In the genomic region with DNA sequence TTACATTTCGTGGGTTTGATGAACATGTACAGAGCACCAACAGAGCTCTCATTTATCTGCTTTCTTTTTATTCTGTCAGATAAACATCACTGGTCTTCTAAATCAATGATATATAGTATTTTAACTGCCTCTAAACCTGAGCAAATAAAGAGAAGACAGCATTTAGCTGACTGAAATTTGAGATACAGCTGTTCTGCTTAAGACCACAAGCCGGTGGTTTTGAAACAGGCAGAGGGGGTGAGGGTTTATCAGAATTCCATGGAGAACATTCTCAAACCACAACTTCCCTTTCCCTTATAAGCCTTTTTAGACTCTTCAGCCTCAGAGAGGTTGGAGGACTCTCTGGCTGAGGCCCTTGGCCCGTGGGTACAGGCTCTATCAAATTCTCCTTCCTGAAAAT, we compare ENCODE assay signal across 14 cellular contexts.
DNase-seq lines count a peak whose midpoint lies in the region; TF ChIP-seq lines count a peak whose summit lies in the region.
"Had no signal": no experiment of that assay in that cellular context is flagged by ENCODE, and none has a peak within 500 bp of the region (broad histone marks: within the 10 kb centered on the region; RNA-seq: fewer than 3 reads in every experiment).

No MANE protein-coding gene starts in this region.

- intact Hi-C loops in head of caudate nucleus (cut with DNase I) = no loop called here

- DNase-seq in GDM1 (lab: John Stamatoyannopoulos, UW) = peak; percentile 77
- peak; percentile 76 for DNase-seq in NCI-H226
- DNase-seq in choroid plexus epithelial cell (ENCODE audit: low read depth) = peak; percentile 71
- peak; percentile 87 for DNase-seq in skeletal muscle cell (ENCODE audit: low read depth)
- DNase-seq in head of caudate nucleus = no peak
- no peak for DNase-seq in T-helper 2 cell
- no peak for DNase-seq in DMS153 (lab: John Stamatoyannopoulos, UW)
- no peak for DNase-seq in activated naive CD4-positive, alpha-beta T cell treated with Interleukin-2 at 50 U/mL for 16 hours
- DNase-seq: activated B cell treated with CpG ODN at 0.5 μM for 24 hours, cortex of kidney, DMS53, lower lobe of right lung, upper lobe of left lung had no signal

- TF ChIP-seq CTCF in choroid plexus epithelial cell (conservative IDR thresholded peaks at IDR 0.05; ENCODE audit: low read depth, low read length) = no peak

- H3K4me3 ChIP-seq in choroid plexus epithelial cell (ENCODE audit: low read depth, low read length) (no peak overlapping the region), skeletal muscle cell (ENCODE audit: low read depth, low read length) (no peak overlapping the region)
- H3K4me3 ChIP-seq: gastroesophageal sphincter, lower lobe of right lung, upper lobe of left lung had no signal

Comparison
In these comparisons a context has a peak if more than half of its experiments do, and no peak if none do; other contexts are left out.
1. DNase-seq: peak in GDM1 (single experiment), NCI-H226 (single experiment), choroid plexus epithelial cell (single experiment) and skeletal muscle cell (single experiment); none in head of caudate nucleus (0 of 42), T-helper 2 cell (0 of 5), DMS153 (single experiment) and activated naive CD4-positive, alpha-beta T cell treated with Interleukin-2 at 50 U/mL for 16 hours (single experiment).